In the genomic region with DNA sequence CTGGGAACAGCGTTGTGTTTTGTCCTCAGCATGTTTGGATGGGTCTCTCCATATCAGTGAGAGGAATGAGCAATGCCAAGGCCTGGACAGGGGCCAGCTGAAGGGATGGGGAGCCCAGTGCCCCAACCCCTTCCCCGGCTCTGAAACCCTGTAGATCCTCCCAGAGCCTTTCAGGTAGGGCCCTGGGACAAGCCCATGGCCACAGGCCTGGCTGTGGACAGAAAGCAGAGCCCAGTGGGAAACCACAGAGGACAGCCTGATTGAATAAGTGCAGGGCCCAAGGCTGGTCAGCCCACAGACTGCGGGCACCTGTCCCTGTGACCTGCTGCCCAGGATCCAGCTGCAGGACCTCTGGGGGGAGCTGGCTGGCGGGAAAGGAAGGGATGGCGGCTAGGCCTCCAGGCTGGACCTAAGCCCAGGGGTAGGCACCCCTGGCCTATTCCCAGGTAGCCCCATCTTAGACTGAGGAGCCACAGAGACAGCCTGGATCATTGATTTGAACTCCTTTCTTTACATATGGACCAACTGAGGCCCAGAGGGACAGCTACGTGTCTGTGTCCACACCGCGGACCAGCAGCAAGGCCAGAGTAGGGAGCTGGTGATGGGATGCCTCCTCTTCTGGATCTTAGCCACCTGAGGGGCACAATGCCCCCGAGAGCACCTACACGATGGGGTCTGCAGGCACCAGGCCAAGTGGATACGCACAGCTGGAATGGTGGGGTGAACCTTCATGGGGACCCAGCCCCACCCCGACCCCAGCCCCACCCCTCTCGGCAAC, we compare ENCODE assay signal across 9 cellular contexts. TPM values are rescaled to one million over a fixed set of nuclear protein-coding genes. Genes with fewer than 3 reads are reported as not detected.
DNase-seq lines count a peak whose midpoint lies in the region; ATAC-seq, FAIRE-seq and TF ChIP-seq lines count a peak whose summit lies in the region.
"Had no signal": no experiment of that assay in that cellular context is flagged by ENCODE, and none has a peak within 500 bp of the region (broad histone marks: within the 10 kb centered on the region; RNA-seq: fewer than 3 reads in every experiment).

No MANE protein-coding gene starts in this region.

- H4K20me1 ChIP-seq in keratinocyte (ENCODE audit: control insufficient read depth, extremely low read depth, insufficient read depth, low read length) = no peaks in the 10 kb centered on the region

- DNase-seq in HFF-Myc (ENCODE audit: extremely low read depth, low read depth) (no peak), keratinocyte (ENCODE audit: low read depth, low spot score) (no peak), NCI-H187 (lab: John Stamatoyannopoulos, UW) (no peak)
- DNase-seq in activated naive CD4-positive, alpha-beta T cell treated with anti-CD3 and anti-CD28 coated beads, Interleukin-2, amount 50 U/mL, for 16 hours = no peak
- no peak for DNase-seq in central memory CD4-positive, alpha-beta T cell

- H3K79me2 ChIP-seq in keratinocyte (ENCODE audit: control insufficient read depth, insufficient read depth, low read length) = no peaks in the 10 kb centered on the region

- no peaks in the 10 kb centered on the region for H3K27me3 Mint-ChIP-seq in activated T-helper 17 cell treated with anti-CD3 and anti-CD28 coated beads, Interleukin-2, amount 50 U/mL, for 72 hours

- no peaks in the 10 kb centered on the region for H3K9me1 ChIP-seq in keratinocyte (ENCODE audit: control insufficient read depth, extremely low read depth, insufficient read depth, low read length)

- H3K9ac ChIP-seq in keratinocyte (ENCODE audit: control insufficient read depth, extremely low read depth, insufficient read depth, low read length) (no peak overlapping the region), subcutaneous abdominal adipose tissue (ENCODE audit: low read length in 5 of 5) (peak overlapping the region in 2 of 5 donors; percentile 78 to 91)

- peaks cover 63% of the 10 kb centered on the region for H3K4me1 Mint-ChIP-seq in activated T-helper 17 cell treated with anti-CD3 and anti-CD28 coated beads, Interleukin-2, amount 50 U/mL, for 72 hours

- peaks cover 20% of the 10 kb centered on the region for H3K36me3 Mint-ChIP-seq in activated T-helper 17 cell treated with anti-CD3 and anti-CD28 coated beads, Interleukin-2, amount 50 U/mL, for 72 hours (ENCODE audit: low read depth)

- no peak for ATAC-seq in activated T-helper 17 cell treated with anti-CD3 and anti-CD28 coated beads, Interleukin-2, amount 50 U/mL, for 72 hours (replicated peaks)
- no peak for ATAC-seq in GM18511 (IDR thresholded peaks at IDR 0.05; ENCODE audit: unreplicated experiment)

- FAIRE-seq in keratinocyte (lab: Jason Lieb, UNC) = no peak

- H3K4me3 ChIP-seq in HFF-Myc (replicated peaks; ENCODE audit: low read depth, low read length) (peak overlapping the region; percentile 63), keratinocyte (ENCODE audit: control insufficient read depth in 2 of 3, extremely low read depth in 1 of 3, insufficient read depth in 2 of 3, low read depth in 1 of 3, low read length in 3 of 3) (peak overlapping the region in 2 of 3 experiments; percentile 65 to 83), subcutaneous abdominal adipose tissue (ENCODE audit: low read depth in 1 of 5, low read length in 5 of 5) (peak overlapping the region; percentile 81 to 88 (median 86))

- peak overlapping the region; percentile 98 for H3K27ac Mint-ChIP-seq in activated T-helper 17 cell treated with anti-CD3 and anti-CD28 coated beads, Interleukin-2, amount 50 U/mL, for 72 hours

- H3K4me1 ChIP-seq in keratinocyte (ENCODE audit: control insufficient read depth, extremely low read depth, insufficient read depth, low read length) = peaks cover 13% of the 10 kb centered on the region
- H3K4me1 ChIP-seq in subcutaneous abdominal adipose tissue (ENCODE audit: control insufficient read depth in 5 of 5, insufficient read depth in 5 of 5, low read length in 5 of 5) = peaks cover 3 to 60% (median 45%) of the 10 kb centered on the region in 5 donors

- TF ChIP-seq CTCF in HFF-Myc (IDR thresholded peaks at IDR 0.05; ENCODE audit: low read depth, low read length, missing control alignments) (no peak), keratinocyte (optimal IDR thresholded peaks at IDR 0.05 in 1 of 3, IDR thresholded peaks at IDR 0.05 in 1 of 3, conservative IDR thresholded peaks at IDR 0.05 in 1 of 3; ENCODE audit: extremely low read depth in 1 of 3, insufficient read depth in 2 of 3, low read length in 3 of 3) (no peak)

- H3K4me2 ChIP-seq in keratinocyte (ENCODE audit: control insufficient read depth, extremely low read depth, insufficient read depth, low read depth, low read length) = peak overlapping the region; percentile 82

- H3K27ac ChIP-seq in keratinocyte (ENCODE audit: control insufficient read depth, insufficient read depth, low read length) (peak overlapping the region; percentile 54), subcutaneous abdominal adipose tissue (ENCODE audit: low read depth, low read length) (peak overlapping the region; percentile 75)

- no peaks in the 10 kb centered on the region for H3K36me3 ChIP-seq in keratinocyte (ENCODE audit: control insufficient read depth in 2 of 2, extremely low read depth in 1 of 2, insufficient read depth in 2 of 2, low read length in 2 of 2)
- H3K36me3 ChIP-seq in subcutaneous abdominal adipose tissue (ENCODE audit: control insufficient read depth in 5 of 5, insufficient read depth in 5 of 5, low read length in 5 of 5) = no peaks in the 10 kb centered on the region

- H3K27me3 ChIP-seq in keratinocyte (ENCODE audit: control insufficient read depth, extremely low read depth, insufficient read depth, low read length) (no peaks in the 10 kb centered on the region), subcutaneous abdominal adipose tissue (ENCODE audit: control insufficient read depth in 5 of 5, insufficient read depth in 4 of 5, low read length in 5 of 5) (peaks cover 0 to under 1% (median 0%) of the 10 kb centered on the region in 5 donors)

- H3K9me3 Mint-ChIP-seq in activated T-helper 17 cell treated with anti-CD3 and anti-CD28 coated beads, Interleukin-2, amount 50 U/mL, for 72 hours = no peaks in the 10 kb centered on the region

- dilution Hi-C loops in keratinocyte (cut with MboI; ENCODE audit: extremely low pct_ligation_motif_present, low sequenced_read_pairs) = no loop called here

- H3K9me3 ChIP-seq in keratinocyte (ENCODE audit: control insufficient read depth, low read depth, low read length) = no peaks in the 10 kb centered on the region
- H3K9me3 ChIP-seq in subcutaneous abdominal adipose tissue (ENCODE audit: control insufficient read depth in 5 of 5, low read length in 5 of 5) = no peaks in the 10 kb centered on the region

- H2AFZ ChIP-seq in keratinocyte (ENCODE audit: control insufficient read depth, low read length) = no peak overlapping the region

- H3K4me3 Mint-ChIP-seq in activated T-helper 17 cell treated with anti-CD3 and anti-CD28 coated beads, Interleukin-2, amount 50 U/mL, for 72 hours = peak overlapping the region; percentile 90

RNA-seq across cellular contexts. Expression of gene CCDC102A, which starts 1.3 kb away (rescaled TPM):
- 10 to 100 TPM; 16.7 to 21.2 TPM for total RNA-seq in activated T-helper 17 cell treated with anti-CD3 and anti-CD28 coated beads, Interleukin-2, amount 50 U/mL, for 72 hours
- polyA plus RNA-seq in keratinocyte = 2.2 to 3.8 TPM (median 3.3 TPM) in 3 replicates
- polyA plus RNA-seq in keratinocyte (2011; ENCODE audit: low read depth) = 0.44 TPM
- polyA plus RNA-seq in keratinocyte (2011; cell fraction: cytosol; rRNA removed) = 2.1 and 3.5 TPM in 2 replicates
- 3.4 and 5.4 TPM in 2 replicates for polyA plus RNA-seq in keratinocyte (2011; cell fraction: nucleus; rRNA removed)
- polyA plus RNA-seq in keratinocyte (2012; ENCODE audit: low replicate concordance) = 0.27 and 2.8 TPM in 2 replicates
- polyA minus RNA-seq in keratinocyte = 1.2 to 2.2 TPM (median 1.3 TPM) in 3 replicates
- 6.9 TPM for polyA minus RNA-seq in keratinocyte (2011; cell fraction: cytosol; rRNA and poly(A)+ RNA removed)
- polyA minus RNA-seq in keratinocyte (2011; cell fraction: nucleus; rRNA and poly(A)+ RNA removed) = 1.8 and 2.0 TPM in 2 replicates

RNA-seq across cellular contexts. Expression of gene ADGRG5, which starts 7.4 kb away (rescaled TPM):
- 10 to 100 TPM; 13.7 to 36.9 TPM for total RNA-seq in activated T-helper 17 cell treated with anti-CD3 and anti-CD28 coated beads, Interleukin-2, amount 50 U/mL, for 72 hours
- polyA plus RNA-seq in keratinocyte = 0.03 TPM in 1 of 3 replicates, not detected in the others
- polyA plus RNA-seq in keratinocyte (2011; ENCODE audit: low read depth) = not detected
- polyA plus RNA-seq in keratinocyte (2011; cell fraction: cytosol; rRNA removed) = not detected in 2 replicates
- polyA plus RNA-seq in keratinocyte (2011; cell fraction: nucleus; rRNA removed) = not detected in 2 replicates
- 0.04 and 0.10 TPM in 2 replicates for polyA plus RNA-seq in keratinocyte (2012; ENCODE audit: low replicate concordance)
- not detected in 3 replicates for polyA minus RNA-seq in keratinocyte
- not detected for polyA minus RNA-seq in keratinocyte (2011; cell fraction: cytosol; rRNA and poly(A)+ RNA removed)
- not detected in 2 replicates for polyA minus RNA-seq in keratinocyte (2011; cell fraction: nucleus; rRNA and poly(A)+ RNA removed)
- total RNA-seq: HT1080 had no signal

RNA-seq across cellular contexts. Expression of gene DOK4, which starts 48.8 kb away (rescaled TPM):
- 10 to 100 TPM in 1 of 2 donors, 1 to 10 TPM in 1; 6.4 to 16.8 TPM for total RNA-seq in activated T-helper 17 cell treated with anti-CD3 and anti-CD28 coated beads, Interleukin-2, amount 50 U/mL, for 72 hours
- polyA plus RNA-seq in keratinocyte = 17.3 to 33.4 TPM (median 17.6 TPM) in 3 replicates
- polyA plus RNA-seq in keratinocyte (2011; ENCODE audit: low read depth) = 5.4 TPM
- polyA plus RNA-seq in keratinocyte (2011; cell fraction: cytosol; rRNA removed) = 19.1 and 29.6 TPM in 2 replicates
- 26.7 and 27.7 TPM in 2 replicates for polyA plus RNA-seq in keratinocyte (2011; cell fraction: nucleus; rRNA removed)
- 16.6 and 20.0 TPM in 2 replicates for polyA plus RNA-seq in keratinocyte (2012; ENCODE audit: low replicate concordance)
- polyA minus RNA-seq in keratinocyte = 19.7 to 38.7 TPM (median 35.3 TPM) in 3 replicates
- polyA minus RNA-seq in keratinocyte (2011; cell fraction: cytosol; rRNA and poly(A)+ RNA removed) = 30.3 TPM
- 11.2 and 13.7 TPM in 2 replicates for polyA minus RNA-seq in keratinocyte (2011; cell fraction: nucleus; rRNA and poly(A)+ RNA removed)
